1 cellular context compared by ENCODE assay signal in the genomic region with DNA sequence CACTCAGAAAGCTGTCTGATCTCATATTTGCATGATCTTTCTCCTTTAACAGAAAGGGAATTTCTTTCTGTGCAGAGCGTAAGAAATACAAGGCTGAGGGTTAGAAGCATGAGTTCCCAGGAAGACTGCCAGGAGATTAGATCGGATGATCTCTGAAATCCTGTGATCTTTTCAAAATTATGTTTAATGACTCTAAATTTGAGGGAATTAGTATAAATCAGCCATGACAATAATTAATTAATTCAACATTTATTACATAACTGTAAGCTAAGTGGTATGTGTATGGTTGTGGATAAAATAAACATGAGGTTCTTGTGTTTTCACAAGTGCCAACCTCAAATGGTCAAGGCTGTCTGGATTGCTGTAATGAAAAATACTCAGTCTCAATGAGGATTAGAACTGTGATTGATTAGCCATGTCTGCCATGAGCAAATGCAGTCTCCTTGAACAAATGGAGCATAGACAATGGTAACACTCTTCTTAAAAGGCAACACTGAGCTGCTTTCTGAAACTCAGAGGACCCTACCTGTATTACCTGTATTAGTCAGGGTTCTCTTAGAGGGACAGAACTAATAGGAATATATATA.
TF ChIP-seq lines count a peak whose summit lies in the region.

No MANE protein-coding gene starts in this region.

TF ChIP-seq in K562, 482 proteins besides CTCF, POLR2A, EP300 and RAD21 (continued from another document and continues in another):
- TF ChIP-seq ZMIZ1 (IDR thresholded peaks at IDR 0.05; ENCODE audit: low read depth in 2 of 2, low read length in 2 of 2) (peak in 1 of 2 experiments; percentile 81; a peak in 2 of 4 replicates), ZNF23 (CRISPR knock-in tag; IDR thresholded peaks at IDR 0.05) (peak; percentile 80; the same call in 1 of the 2 replicates), CEBPG (CRISPR knock-in tag; IDR thresholded peaks at IDR 0.05) (no peak), CEBPG (tag; conservative IDR thresholded peaks at IDR 0.05 in 1 of 2, IDR thresholded peaks at IDR 0.05 in 1 of 2) (0 out of 4 replicates have a peak, but pooled peaks of 1 of the 2 experiments have one; percentile 17), DMBX1 (CRISPR knock-in tag; IDR thresholded peaks at IDR 0.05; ENCODE audit: borderline replicate concordance) (0 out of 2 replicates have a peak, but pooled peaks have one; percentile 31), TAF9B (IDR thresholded peaks at IDR 0.05; ENCODE audit: partially characterized antibody) (peak; percentile 38), RCOR1 (IDR thresholded peaks at IDR 0.05; ENCODE audit: borderline replicate concordance in 1 of 2, low read depth in 2 of 2, low read length in 2 of 2) (no peak), EP400 (IDR thresholded peaks at IDR 0.05) (0 out of 2 replicates have a peak, but pooled peaks have one; percentile 22), ZNF263 (CRISPR knock-in tag; IDR thresholded peaks at IDR 0.05; ENCODE audit: borderline replicate concordance) (no peak), MLLT1 (IDR thresholded peaks at IDR 0.05) (peak in 1 of 2 experiments; percentile 98; a peak in 2 of 4 replicates), SIN3A (IDR thresholded peaks at IDR 0.05; ENCODE audit: borderline replicate concordance in 2 of 2, control insufficient read depth in 1 of 2, low read depth in 2 of 2, low read length in 2 of 2) (no peak), NCOR1 (IDR thresholded peaks at IDR 0.05) (0 out of 2 replicates have a peak, but pooled peaks have one; percentile 22), ZNF592 (IDR thresholded peaks at IDR 0.05) (peak; percentile 63), ZBTB17 (CRISPR knock-in tag; IDR thresholded peaks at IDR 0.05) (peak; percentile 98)
- TF ChIP-seq, protein P1, sequence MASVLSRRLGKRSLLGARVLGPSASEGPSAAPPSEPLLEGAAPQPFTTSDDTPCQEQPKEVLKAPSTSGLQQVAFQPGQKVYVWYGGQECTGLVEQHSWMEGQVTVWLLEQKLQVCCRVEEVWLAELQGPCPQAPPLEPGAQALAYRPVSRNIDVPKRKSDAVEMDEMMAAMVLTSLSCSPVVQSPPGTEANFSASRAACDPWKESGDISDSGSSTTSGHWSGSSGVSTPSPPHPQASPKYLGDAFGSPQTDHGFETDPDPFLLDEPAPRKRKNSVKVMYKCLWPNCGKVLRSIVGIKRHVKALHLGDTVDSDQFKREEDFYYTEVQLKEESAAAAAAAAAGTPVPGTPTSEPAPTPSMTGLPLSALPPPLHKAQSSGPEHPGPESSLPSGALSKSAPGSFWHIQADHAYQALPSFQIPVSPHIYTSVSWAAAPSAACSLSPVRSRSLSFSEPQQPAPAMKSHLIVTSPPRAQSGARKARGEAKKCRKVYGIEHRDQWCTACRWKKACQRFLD (CRISPR knock-in tag; IDR thresholded peaks at IDR 0.05) = peak; percentile 11; the same call in 1 of the 2 replicates
- TF ChIP-seq, protein P2, sequence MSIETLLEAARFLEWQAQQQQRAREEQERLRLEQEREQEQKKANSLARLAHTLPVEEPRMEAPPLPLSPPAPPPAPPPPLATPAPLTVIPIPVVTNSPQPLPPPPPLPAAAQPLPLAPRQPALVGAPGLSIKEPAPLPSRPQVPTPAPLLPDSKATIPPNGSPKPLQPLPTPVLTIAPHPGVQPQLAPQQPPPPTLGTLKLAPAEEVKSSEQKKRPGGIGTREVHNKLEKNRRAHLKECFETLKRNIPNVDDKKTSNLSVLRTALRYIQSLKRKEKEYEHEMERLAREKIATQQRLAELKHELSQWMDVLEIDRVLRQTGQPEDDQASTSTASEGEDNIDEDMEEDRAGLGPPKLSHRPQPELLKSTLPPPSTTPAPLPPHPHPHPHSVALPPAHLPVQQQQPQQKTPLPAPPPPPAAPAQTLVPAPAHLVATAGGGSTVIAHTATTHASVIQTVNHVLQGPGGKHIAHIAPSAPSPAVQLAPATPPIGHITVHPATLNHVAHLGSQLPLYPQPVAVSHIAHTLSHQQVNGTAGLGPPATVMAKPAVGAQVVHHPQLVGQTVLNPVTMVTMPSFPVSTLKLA (conservative IDR thresholded peaks at IDR 0.05) = 0 out of 4 replicates have a peak, but pooled peaks of 1 of the 2 experiments have one; percentile 34
- TF ChIP-seq, protein P3, sequence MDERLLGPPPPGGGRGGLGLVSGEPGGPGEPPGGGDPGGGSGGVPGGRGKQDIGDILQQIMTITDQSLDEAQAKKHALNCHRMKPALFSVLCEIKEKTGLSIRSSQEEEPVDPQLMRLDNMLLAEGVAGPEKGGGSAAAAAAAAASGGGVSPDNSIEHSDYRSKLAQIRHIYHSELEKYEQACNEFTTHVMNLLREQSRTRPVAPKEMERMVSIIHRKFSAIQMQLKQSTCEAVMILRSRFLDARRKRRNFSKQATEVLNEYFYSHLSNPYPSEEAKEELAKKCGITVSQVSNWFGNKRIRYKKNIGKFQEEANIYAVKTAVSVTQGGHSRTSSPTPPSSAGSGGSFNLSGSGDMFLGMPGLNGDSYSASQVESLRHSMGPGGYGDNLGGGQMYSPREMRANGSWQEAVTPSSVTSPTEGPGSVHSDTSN (CRISPR knock-in tag; IDR thresholded peaks at IDR 0.05; ENCODE audit: low read depth) = no peak
- TF ChIP-seq, protein P3 (tag; conservative IDR thresholded peaks at IDR 0.05; ENCODE audit: low read depth) = 0 out of 2 replicates have a peak, but pooled peaks have one; percentile 6
